Comparison of ENCODE assay signal across 8 cellular contexts in the genomic region with DNA sequence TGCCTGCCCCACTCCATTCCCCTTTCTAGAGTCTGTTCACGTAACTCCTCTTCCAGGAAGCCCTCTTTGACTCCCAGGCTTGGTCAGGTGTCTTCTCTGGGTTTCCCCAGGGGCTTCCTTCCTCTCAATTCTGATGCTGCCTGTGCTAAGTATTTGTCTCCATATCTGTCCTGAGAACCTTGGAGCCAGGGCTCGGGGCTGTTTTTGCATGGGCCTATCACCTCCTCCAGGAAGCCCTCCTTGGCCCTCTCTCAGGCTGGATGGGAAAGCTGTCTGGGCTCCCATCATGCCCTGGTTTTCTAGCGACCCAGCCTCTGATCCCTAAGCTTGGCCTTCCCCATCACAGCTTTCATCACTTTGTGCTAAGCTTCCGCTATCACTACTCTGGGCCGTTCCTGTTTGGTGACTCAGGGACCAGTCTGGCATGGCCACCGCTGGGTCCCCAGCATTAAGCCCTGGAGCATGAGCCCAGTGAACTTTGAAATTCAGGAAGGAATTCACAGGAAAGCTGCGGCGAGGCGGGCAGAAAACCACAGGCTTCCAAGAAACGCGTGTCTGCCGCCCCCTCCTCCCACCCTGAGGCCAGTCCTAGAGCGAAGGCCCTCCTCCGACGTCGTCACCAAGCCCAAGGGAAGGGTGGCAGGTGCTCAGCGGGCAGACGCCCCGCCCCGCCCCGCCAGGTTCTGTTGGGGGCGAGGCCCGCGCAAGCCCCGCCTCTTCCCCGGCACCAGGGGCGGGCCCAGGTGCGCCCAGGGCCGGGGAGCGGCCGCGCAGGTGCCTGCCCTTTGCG. TPM values are rescaled to one million over a fixed set of nuclear protein-coding genes. Genes with fewer than 3 reads are reported as not detected.
DNase-seq lines count a peak whose midpoint lies in the region; ATAC-seq and TF ChIP-seq lines count a peak whose summit lies in the region.

No MANE protein-coding gene starts in this region.

- H3K27me3 ChIP-seq in kidney epithelial cell (ENCODE audit: control insufficient read depth, insufficient read depth, low read length): no peaks in the 10 kb centered on the region

- H3K36me3 ChIP-seq in kidney epithelial cell (ENCODE audit: control insufficient read depth, insufficient read depth, low read length): no peaks in the 10 kb centered on the region

- intact Hi-C loops in MCF 10A (cut with micrococcal nuclease): loop anchor here (1.0 kb wide), 1 partner anchor 21 kb away; no protein-coding TSS in a partner anchor

- peak overlapping the region; percentile 59 for H3K4me3 ChIP-seq in GM12875 (ENCODE audit: low read depth, low read length)
- H3K4me3 ChIP-seq in kidney epithelial cell (ENCODE audit: low read depth, low read length): peak overlapping the region; percentile 62

- peak; percentile 96 for DNase-seq in LoVo (ENCODE audit: low spot score)
- peak; percentile 62 for DNase-seq in T1000 (lab: John Stamatoyannopoulos, UW)
- peak; percentile 91 for DNase-seq in MCF 10A (ENCODE audit: unreplicated experiment)
- peak; percentile 81 for DNase-seq in kidney epithelial cell (ENCODE audit: low read depth)
- DNase-seq in stimulated activated CD4-positive, alpha-beta T cell treated with anti-CD3 and anti-CD28 coated beads, Interleukin-1b, Interleukin-23, amount 100 ng/mL, for 48 hours: peak; percentile 85
- no peak for DNase-seq in epidermal melanocyte (ENCODE audit: insufficient read length, low spot score)

- POLR2A ChIA-PET in MCF 10A (lab: Yijun Ruan, JAX): interaction anchor here (0.6 to 5.8 kb wide), 14 partner anchors 12 to 392 kb away, joined by 3 to 82 read pairs (median 4); a partner anchor contains a TSS

- CTCF ChIA-PET in MCF 10A (lab: Yijun Ruan, JAX): interaction anchor here (0.6 to 1.7 kb wide), 8 partner anchors 11 to 361 kb away, joined by 3 to 6 read pairs (median 3); no protein-coding TSS in a partner anchor

- no TSS peak for BruUV-seq in MCF 10A (replicated peaks; lab: Mats Ljungman, UMichigan)

- H3K4me1 Mint-ChIP-seq in MCF 10A (ENCODE audit: insufficient read depth, unreplicated experiment): peaks cover 33% of the 10 kb centered on the region

- H3K36me3 Mint-ChIP-seq in MCF 10A (ENCODE audit: insufficient read depth, unreplicated experiment): no peaks in the 10 kb centered on the region

- H3K4me3 Mint-ChIP-seq in MCF 10A (ENCODE audit: unreplicated experiment): peak overlapping the region; percentile 78

- peak overlapping the region; percentile 82 for H3K27ac Mint-ChIP-seq in MCF 10A (ENCODE audit: low read depth, unreplicated experiment)

- no peaks in the 10 kb centered on the region for H3K27me3 Mint-ChIP-seq in MCF 10A (ENCODE audit: insufficient read depth, unreplicated experiment)

- no peak for ATAC-seq in GM21367 (IDR thresholded peaks at IDR 0.05; ENCODE audit: unreplicated experiment)

- TF ChIP-seq CTCF in GM12875 (IDR thresholded peaks at IDR 0.05; ENCODE audit: borderline replicate concordance, insufficient read depth, low read depth, low read length) (no peak), MCF 10A (IDR thresholded peaks at IDR 0.05; ENCODE audit: unreplicated experiment) (no peak), kidney epithelial cell (IDR thresholded peaks at IDR 0.05; ENCODE audit: insufficient read depth, low read length, poor library complexity, severe bottlenecking) (no peak)

- H3K9me3 Mint-ChIP-seq in MCF 10A (ENCODE audit: unreplicated experiment): no peaks in the 10 kb centered on the region

RNA-seq across cellular contexts. Expression of a gene that starts 0.5 kb away (rescaled TPM):
- total RNA-seq in MCF 10A (2022) (277 and 333 TPM in 2 replicates), kidney epithelial cell (591 and 806 TPM in 2 replicates)

RNA-seq across cellular contexts. Expression of a gene that starts 7.7 kb away (rescaled TPM):
- total RNA-seq in MCF 10A (2022): not detected in 2 replicates
- total RNA-seq in kidney epithelial cell: 1.6 and 5.3 TPM in 2 replicates

RNA-seq across cellular contexts. Expression of a gene that starts 39.9 kb away (rescaled TPM):
- total RNA-seq in MCF 10A (2022) (1.0 and 1.2 TPM in 2 replicates), kidney epithelial cell (1.5 and 2.1 TPM in 2 replicates)

RNA-seq across cellular contexts. Expression of a gene that starts 40.2 kb away (rescaled TPM):
- total RNA-seq in MCF 10A (2022) (343 and 381 TPM in 2 replicates), kidney epithelial cell (273 and 300 TPM in 2 replicates)

RNA-seq across cellular contexts. Expression of a gene that starts 51.9 kb away (rescaled TPM):
- total RNA-seq in MCF 10A (2022) (49.2 and 60.3 TPM in 2 replicates), kidney epithelial cell (66.7 and 80.6 TPM in 2 replicates)
